6 cellular contexts compared by ENCODE assay signal in genomic region chr11:64285885-64286800, GRCh38. TPM values are rescaled to one million over a fixed set of nuclear protein-coding genes. Genes with fewer than 3 reads are reported as not detected.
A peak's percentile ranks its signal among the peaks of the same experiment; 100 is the strongest.
DNase-seq lines count a peak whose midpoint lies in the region; ATAC-seq and TF ChIP-seq lines count a peak whose summit lies in the region.

No MANE protein-coding gene starts in this region.

- ATAC-seq in memory B cell (ENCODE audit: low read depth) = no peak
- ATAC-seq in GM18909 (IDR thresholded peaks at IDR 0.05; ENCODE audit: poor library complexity, unreplicated experiment) = no peak

- peaks cover 12% of the 10 kb centered on the region for H3K4me1 Mint-ChIP-seq in activated T-helper 2 cell treated with anti-CD3 and anti-CD28 coated beads, Interferon-gamma antibody, Interleukin-2, Interleukin-4, amounts not matched to agents 10 μg/mL and 5 μg/mL and 100 μg/mL, durations not matched to agents 14 hours and 24 hours and 36 hours (ENCODE audit: low read depth)
- H3K4me1 Mint-ChIP-seq in memory B cell = peaks cover 17% of the 10 kb centered on the region

- H3K36me3 Mint-ChIP-seq in activated T-helper 2 cell treated with anti-CD3 and anti-CD28 coated beads, Interferon-gamma antibody, Interleukin-2, Interleukin-4, amounts not matched to agents 10 μg/mL and 5 μg/mL and 100 μg/mL, durations not matched to agents 14 hours and 24 hours and 36 hours (ENCODE audit: low read depth) = peaks cover 5% of the 10 kb centered on the region
- H3K36me3 Mint-ChIP-seq in memory B cell = peaks cover 5% of the 10 kb centered on the region

- BruUV-seq in A673 (replicated peaks; lab: Mats Ljungman, UMichigan) = no TSS peak

- H3K4me3 Mint-ChIP-seq in activated T-helper 2 cell treated with anti-CD3 and anti-CD28 coated beads, Interferon-gamma antibody, Interleukin-2, Interleukin-4, amounts not matched to agents 10 μg/mL and 5 μg/mL and 100 μg/mL, durations not matched to agents 14 hours and 24 hours and 36 hours (ENCODE audit: low read depth) = peak overlapping the region; percentile 83
- peak overlapping the region; percentile 97 for H3K4me3 Mint-ChIP-seq in memory B cell

- peak overlapping the region; percentile 87 for H3K4me3 ChIP-seq in A673 (ENCODE audit: low read depth, low read length, poor library complexity, severe bottlenecking)

- intact Hi-C loops in A673 (cut with micrococcal nuclease; ENCODE audit: unreplicated experiment) = loop anchor here (2.0 kb wide), 1 partner anchor 15 kb away; no protein-coding TSS in a partner anchor
- intact Hi-C loops in activated T-helper 2 cell treated with anti-CD3 and anti-CD28 coated beads, Interferon-gamma antibody, Interleukin-2, Interleukin-4, amounts not matched to agents 10 μg/mL and 5 μg/mL and 100 μg/mL, durations not matched to agents 14 hours and 24 hours and 36 hours (cut with micrococcal nuclease) = loop anchor here (1.0 to 2.0 kb wide), 4 partner anchors 16 to 45 kb away; partner anchors contain the start of genes ESRRA, FKBP2 and TRMT112

- CTCF ChIA-PET in A673 (lab: Charles Lee) = interaction anchor here (0.7 kb wide), 2 partner anchors 22 to 64 kb away, joined by 5 to 8 read pairs; no protein-coding TSS in a partner anchor

- H3K27ac Mint-ChIP-seq in activated T-helper 2 cell treated with anti-CD3 and anti-CD28 coated beads, Interferon-gamma antibody, Interleukin-2, Interleukin-4, amounts not matched to agents 10 μg/mL and 5 μg/mL and 100 μg/mL, durations not matched to agents 14 hours and 24 hours and 36 hours = peak overlapping the region; percentile 73
- peak overlapping the region; percentile 99 for H3K27ac Mint-ChIP-seq in memory B cell

- peaks cover 11% of the 10 kb centered on the region for H3K27me3 ChIP-seq in A673 (replicated peaks; ENCODE audit: insufficient read depth, low read depth, low read length, poor library complexity)

- TF ChIP-seq CTCF in A673 (conservative IDR thresholded peaks at IDR 0.05; ENCODE audit: low read depth, low read length) = no peak

- H3K4me1 ChIP-seq in A673 (ENCODE audit: insufficient read depth, low read length, poor library complexity, severe bottlenecking) = peaks cover 13% of the 10 kb centered on the region

- H3K9me3 Mint-ChIP-seq in activated T-helper 2 cell treated with anti-CD3 and anti-CD28 coated beads, Interferon-gamma antibody, Interleukin-2, Interleukin-4, amounts not matched to agents 10 μg/mL and 5 μg/mL and 100 μg/mL, durations not matched to agents 14 hours and 24 hours and 36 hours = no peaks in the 10 kb centered on the region
- no peaks in the 10 kb centered on the region for H3K9me3 Mint-ChIP-seq in memory B cell

- H3K36me3 ChIP-seq in A673 (ENCODE audit: insufficient read depth, low read length, poor library complexity, severe bottlenecking) = peaks cover 6% of the 10 kb centered on the region

- H3K27ac ChIP-seq in A673 (ENCODE audit: low read depth, low read length, poor library complexity, severe bottlenecking) = peak overlapping the region; percentile 73

- no peaks in the 10 kb centered on the region for H3K9me3 ChIP-seq in A673 (ENCODE audit: low read depth, low read length, poor library complexity, severe bottlenecking)

- H3K27me3 Mint-ChIP-seq in activated T-helper 2 cell treated with anti-CD3 and anti-CD28 coated beads, Interferon-gamma antibody, Interleukin-2, Interleukin-4, amounts not matched to agents 10 μg/mL and 5 μg/mL and 100 μg/mL, durations not matched to agents 14 hours and 24 hours and 36 hours (ENCODE audit: low read depth) = peaks cover 13% of the 10 kb centered on the region
- H3K27me3 Mint-ChIP-seq in memory B cell = peaks cover 5% of the 10 kb centered on the region

- DNase-seq in A673 (ENCODE audit: low spot score) (no peak), HT1080 (ENCODE audit: low read depth) (peak; percentile 40), memory B cell (ENCODE audit: low spot score in 2 of 2) (no peak)
- no peak for DNase-seq in activated T-helper 2 cell treated with anti-CD3 and anti-CD28 coated beads, Interferon-gamma antibody, Interleukin-2, Interleukin-4, amounts not matched to agents 10 μg/mL and 5 μg/mL and 100 μg/mL, durations not matched to agents 14 hours and 24 hours and 36 hours (ENCODE audit: low spot score)
- no peak for DNase-seq in effector CD8-positive, alpha-beta T cell (lab: John Stamatoyannopoulos, UW)

- POLR2A ChIA-PET in A673 (lab: Charles Lee; ENCODE audit: low non-redundant PET) = no interaction called here

RNA-seq across cellular contexts. Expression of gene GPR137, which starts 0.5 kb away (rescaled TPM):
- 47.9 and 56.6 TPM in 2 replicates for total RNA-seq in A673 (2021)
- total RNA-seq in HT1080 (2014; rRNA removed; shearing (Covaris generic)) = 26.8 and 36.7 TPM in 2 replicates
- 44.0 and 44.4 TPM in 2 replicates for polyA plus RNA-seq in HT1080 (2015; cell fraction: cytosol; rRNA removed)
- 42.4 and 59.7 TPM in 2 replicates for polyA plus RNA-seq in HT1080 (2015; cell fraction: nucleus; rRNA removed)
- total RNA-seq in activated T-helper 2 cell treated with anti-CD3 and anti-CD28 coated beads, Interferon-gamma antibody, Interleukin-2, Interleukin-4, amounts not matched to agents 10 μg/mL and 5 μg/mL and 100 μg/mL, durations not matched to agents 14 hours and 24 hours and 36 hours = 32.7 and 38.0 TPM in 2 replicates

RNA-seq across cellular contexts. Expression of gene BAD, which starts 1.7 kb away (rescaled TPM):
- 48.4 and 62.2 TPM in 2 replicates for total RNA-seq in A673 (2021)
- 129 and 138 TPM in 2 replicates for total RNA-seq in HT1080 (2014; rRNA removed; shearing (Covaris generic))
- polyA plus RNA-seq in HT1080 (2015; cell fraction: cytosol; rRNA removed) = 49.4 and 82.6 TPM in 2 replicates
- polyA plus RNA-seq in HT1080 (2015; cell fraction: nucleus; rRNA removed) = 24.4 and 26.7 TPM in 2 replicates
- 33.2 and 34.7 TPM in 2 replicates for total RNA-seq in activated T-helper 2 cell treated with anti-CD3 and anti-CD28 coated beads, Interferon-gamma antibody, Interleukin-2, Interleukin-4, amounts not matched to agents 10 μg/mL and 5 μg/mL and 100 μg/mL, durations not matched to agents 14 hours and 24 hours and 36 hours

RNA-seq across cellular contexts. Expression of gene KCNK4, which starts 5.0 kb away (rescaled TPM):
- 0.26 TPM in 1 of 2 replicates, not detected in the other for total RNA-seq in A673 (2021)
- total RNA-seq in HT1080 (2014; rRNA removed; shearing (Covaris generic)) = not detected in 2 replicates
- polyA plus RNA-seq in HT1080 (2015; cell fraction: cytosol; rRNA removed) = not detected in 2 replicates
- 0.12 TPM in 1 of 2 replicates, not detected in the other for polyA plus RNA-seq in HT1080 (2015; cell fraction: nucleus; rRNA removed)
- total RNA-seq in activated T-helper 2 cell treated with anti-CD3 and anti-CD28 coated beads, Interferon-gamma antibody, Interleukin-2, Interleukin-4, amounts not matched to agents 10 μg/mL and 5 μg/mL and 100 μg/mL, durations not matched to agents 14 hours and 24 hours and 36 hours = not detected in 2 replicates

RNA-seq across cellular contexts. Expression of gene CATSPERZ, which starts 14.0 kb away (rescaled TPM):
- total RNA-seq in A673 (2021) = 1.4 TPM in 1 of 2 replicates, not detected in the other
- 1.0 and 1.2 TPM in 2 replicates for total RNA-seq in HT1080 (2014; rRNA removed; shearing (Covaris generic))
- 1.2 and 1.3 TPM in 2 replicates for polyA plus RNA-seq in HT1080 (2015; cell fraction: cytosol; rRNA removed)
- 0.43 and 0.62 TPM in 2 replicates for polyA plus RNA-seq in HT1080 (2015; cell fraction: nucleus; rRNA removed)
- 0.59 TPM in 1 of 2 replicates, not detected in the other for total RNA-seq in activated T-helper 2 cell treated with anti-CD3 and anti-CD28 coated beads, Interferon-gamma antibody, Interleukin-2, Interleukin-4, amounts not matched to agents 10 μg/mL and 5 μg/mL and 100 μg/mL, durations not matched to agents 14 hours and 24 hours and 36 hours

RNA-seq across cellular contexts. Expression of gene ESRRA, which starts 19.2 kb away (rescaled TPM):
- 56.2 and 63.8 TPM in 2 replicates for total RNA-seq in A673 (2021)
- 74.5 and 77.5 TPM in 2 replicates for total RNA-seq in HT1080 (2014; rRNA removed; shearing (Covaris generic))
- polyA plus RNA-seq in HT1080 (2015; cell fraction: cytosol; rRNA removed) = 43.8 and 52.6 TPM in 2 replicates
- 31.1 and 34.1 TPM in 2 replicates for polyA plus RNA-seq in HT1080 (2015; cell fraction: nucleus; rRNA removed)
- 49.4 and 54.6 TPM in 2 replicates for total RNA-seq in activated T-helper 2 cell treated with anti-CD3 and anti-CD28 coated beads, Interferon-gamma antibody, Interleukin-2, Interleukin-4, amounts not matched to agents 10 μg/mL and 5 μg/mL and 100 μg/mL, durations not matched to agents 14 hours and 24 hours and 36 hours
